Comparison of ENCODE assay signal across 1 cellular context in the genomic region with DNA sequence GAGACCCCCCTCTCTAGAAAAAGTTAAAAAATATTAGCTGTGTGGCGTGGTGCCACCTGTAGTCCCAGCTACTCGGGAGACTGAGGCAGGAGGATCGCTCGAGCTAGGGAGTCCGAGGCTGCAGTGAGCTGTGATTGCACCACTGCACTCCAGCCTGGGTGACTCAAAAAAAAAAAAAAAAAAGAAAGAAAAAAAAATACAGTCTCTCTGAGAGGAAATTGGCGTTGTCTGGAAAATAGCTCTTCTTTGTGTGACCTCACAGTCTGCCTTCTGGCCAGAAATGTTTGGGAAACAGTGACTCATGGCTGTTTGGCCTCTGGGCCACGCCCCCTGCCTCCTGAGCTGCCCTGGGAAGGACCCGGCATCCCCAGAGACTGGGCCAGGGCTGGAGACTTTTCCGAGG.
TF ChIP-seq lines count a peak whose summit lies in the region.

No MANE protein-coding gene starts in this region.

TF ChIP-seq in HepG2, 621 proteins besides CTCF, POLR2A, EP300 and RAD21 (continued from another document and continues in another):
- TF ChIP-seq ZNF773 (CRISPR knock-in tag; IDR thresholded peaks at IDR 0.05; ENCODE audit: borderline replicate concordance) = no peak
- TF ChIP-seq AKAP8 (CRISPR knock-in tag; IDR thresholded peaks at IDR 0.05) = no peak
- TF ChIP-seq, protein P1, sequence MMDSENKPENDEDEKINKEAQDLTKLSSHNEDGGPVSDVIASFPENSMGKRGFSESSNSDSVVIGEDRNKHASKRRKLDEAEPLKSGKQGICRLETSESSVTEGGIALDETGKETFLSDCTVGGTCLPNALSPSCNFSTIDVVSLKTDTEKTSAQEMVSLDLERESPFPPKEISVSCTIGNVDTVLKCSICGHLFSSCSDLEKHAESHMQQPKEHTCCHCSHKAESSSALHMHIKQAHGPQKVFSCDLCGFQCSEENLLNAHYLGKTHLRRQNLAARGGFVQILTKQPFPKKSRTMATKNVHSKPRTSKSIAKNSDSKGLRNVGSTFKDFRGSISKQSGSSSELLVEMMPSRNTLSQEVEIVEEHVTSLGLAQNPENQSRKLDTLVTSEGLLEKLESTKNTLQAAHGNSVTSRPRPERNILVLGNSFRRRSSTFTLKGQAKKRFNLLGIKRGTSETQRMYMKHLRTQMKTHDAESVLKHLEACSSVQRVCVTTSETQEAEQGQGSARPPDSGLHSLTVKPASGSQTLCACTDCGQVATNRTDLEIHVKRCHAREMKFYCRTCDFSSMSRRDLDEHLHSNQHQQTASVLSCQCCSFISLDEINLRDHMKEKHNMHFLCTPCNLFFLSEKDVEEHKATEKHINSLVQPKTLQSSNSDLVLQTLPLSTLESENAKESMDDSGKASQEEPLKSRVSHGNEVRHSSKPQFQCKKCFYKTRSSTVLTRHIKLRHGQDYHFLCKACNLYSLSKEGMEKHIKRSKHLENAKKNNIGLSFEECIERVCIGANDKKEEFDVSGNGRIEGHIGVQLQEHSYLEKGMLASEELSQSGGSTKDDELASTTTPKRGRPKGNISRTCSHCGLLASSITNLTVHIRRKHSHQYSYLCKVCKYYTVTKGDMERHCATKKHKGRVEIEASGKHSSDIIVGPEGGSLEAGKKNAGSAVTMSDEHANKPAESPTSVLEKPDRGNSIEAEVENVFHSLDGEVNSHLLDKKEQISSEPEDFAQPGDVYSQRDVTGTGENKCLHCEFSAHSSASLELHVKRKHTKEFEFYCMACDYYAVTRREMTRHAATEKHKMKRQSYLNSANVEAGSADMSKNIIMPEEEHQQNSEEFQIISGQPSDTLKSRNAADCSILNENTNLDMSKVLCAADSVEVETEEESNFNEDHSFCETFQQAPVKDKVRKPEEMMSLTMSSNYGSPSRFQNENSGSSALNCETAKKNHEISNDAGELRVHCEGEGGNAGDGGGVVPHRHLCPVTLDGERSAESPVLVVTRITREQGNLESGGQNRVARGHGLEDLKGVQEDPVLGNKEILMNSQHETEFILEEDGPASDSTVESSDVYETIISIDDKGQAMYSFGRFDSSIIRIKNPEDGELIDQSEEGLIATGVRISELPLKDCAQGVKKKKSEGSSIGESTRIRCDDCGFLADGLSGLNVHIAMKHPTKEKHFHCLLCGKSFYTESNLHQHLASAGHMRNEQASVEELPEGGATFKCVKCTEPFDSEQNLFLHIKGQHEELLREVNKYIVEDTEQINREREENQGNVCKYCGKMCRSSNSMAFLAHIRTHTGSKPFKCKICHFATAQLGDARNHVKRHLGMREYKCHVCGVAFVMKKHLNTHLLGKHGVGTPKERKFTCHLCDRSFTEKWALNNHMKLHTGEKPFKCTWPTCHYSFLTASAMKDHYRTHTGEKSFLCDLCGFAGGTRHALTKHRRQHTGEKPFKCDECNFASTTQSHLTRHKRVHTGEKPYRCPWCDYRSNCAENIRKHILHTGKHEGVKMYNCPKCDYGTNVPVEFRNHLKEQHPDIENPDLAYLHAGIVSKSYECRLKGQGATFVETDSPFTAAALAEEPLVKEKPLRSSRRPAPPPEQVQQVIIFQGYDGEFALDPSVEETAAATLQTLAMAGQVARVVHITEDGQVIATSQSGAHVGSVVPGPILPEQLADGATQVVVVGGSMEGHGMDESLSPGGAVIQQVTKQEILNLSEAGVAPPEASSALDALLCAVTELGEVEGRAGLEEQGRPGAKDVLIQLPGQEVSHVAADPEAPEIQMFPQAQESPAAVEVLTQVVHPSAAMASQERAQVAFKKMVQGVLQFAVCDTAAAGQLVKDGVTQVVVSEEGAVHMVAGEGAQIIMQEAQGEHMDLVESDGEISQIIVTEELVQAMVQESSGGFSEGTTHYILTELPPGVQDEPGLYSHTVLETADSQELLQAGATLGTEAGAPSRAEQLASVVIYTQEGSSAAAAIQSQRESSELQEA (CRISPR knock-in tag; IDR thresholded peaks at IDR 0.05; ENCODE audit: not compliant biosample characterization) = no peak
- TF ChIP-seq NBN (conservative IDR thresholded peaks at IDR 0.05) = no peak
- TF ChIP-seq FOXP1 (IDR thresholded peaks at IDR 0.05) = no peak
- TF ChIP-seq FOXP1 (CRISPR knock-in tag; IDR thresholded peaks at IDR 0.05) = no peak
- no peak for TF ChIP-seq MXD4 (CRISPR knock-in tag; IDR thresholded peaks at IDR 0.05)
- TF ChIP-seq, protein P2, sequence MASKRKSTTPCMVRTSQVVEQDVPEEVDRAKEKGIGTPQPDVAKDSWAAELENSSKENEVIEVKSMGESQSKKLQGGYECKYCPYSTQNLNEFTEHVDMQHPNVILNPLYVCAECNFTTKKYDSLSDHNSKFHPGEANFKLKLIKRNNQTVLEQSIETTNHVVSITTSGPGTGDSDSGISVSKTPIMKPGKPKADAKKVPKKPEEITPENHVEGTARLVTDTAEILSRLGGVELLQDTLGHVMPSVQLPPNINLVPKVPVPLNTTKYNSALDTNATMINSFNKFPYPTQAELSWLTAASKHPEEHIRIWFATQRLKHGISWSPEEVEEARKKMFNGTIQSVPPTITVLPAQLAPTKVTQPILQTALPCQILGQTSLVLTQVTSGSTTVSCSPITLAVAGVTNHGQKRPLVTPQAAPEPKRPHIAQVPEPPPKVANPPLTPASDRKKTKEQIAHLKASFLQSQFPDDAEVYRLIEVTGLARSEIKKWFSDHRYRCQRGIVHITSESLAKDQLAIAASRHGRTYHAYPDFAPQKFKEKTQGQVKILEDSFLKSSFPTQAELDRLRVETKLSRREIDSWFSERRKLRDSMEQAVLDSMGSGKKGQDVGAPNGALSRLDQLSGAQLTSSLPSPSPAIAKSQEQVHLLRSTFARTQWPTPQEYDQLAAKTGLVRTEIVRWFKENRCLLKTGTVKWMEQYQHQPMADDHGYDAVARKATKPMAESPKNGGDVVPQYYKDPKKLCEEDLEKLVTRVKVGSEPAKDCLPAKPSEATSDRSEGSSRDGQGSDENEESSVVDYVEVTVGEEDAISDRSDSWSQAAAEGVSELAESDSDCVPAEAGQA (IDR thresholded peaks at IDR 0.05; ENCODE audit: low read depth) = peak; percentile 73; the same call in 1 of the 2 replicates
- TF ChIP-seq, protein P2 (CRISPR knock-in tag; IDR thresholded peaks at IDR 0.05; ENCODE audit: borderline replicate concordance) = no peak
- TF ChIP-seq ZNF10 (CRISPR knock-in tag; IDR thresholded peaks at IDR 0.05; ENCODE audit: borderline replicate concordance, low read depth) = no peak
- no peak for TF ChIP-seq HOXA7 (CRISPR knock-in tag; IDR thresholded peaks at IDR 0.05)
- TF ChIP-seq ATF7-NPFF (CRISPR knock-in tag; IDR thresholded peaks at IDR 0.05; ENCODE audit: low read depth) = no peak
- TF ChIP-seq, protein P3, sequence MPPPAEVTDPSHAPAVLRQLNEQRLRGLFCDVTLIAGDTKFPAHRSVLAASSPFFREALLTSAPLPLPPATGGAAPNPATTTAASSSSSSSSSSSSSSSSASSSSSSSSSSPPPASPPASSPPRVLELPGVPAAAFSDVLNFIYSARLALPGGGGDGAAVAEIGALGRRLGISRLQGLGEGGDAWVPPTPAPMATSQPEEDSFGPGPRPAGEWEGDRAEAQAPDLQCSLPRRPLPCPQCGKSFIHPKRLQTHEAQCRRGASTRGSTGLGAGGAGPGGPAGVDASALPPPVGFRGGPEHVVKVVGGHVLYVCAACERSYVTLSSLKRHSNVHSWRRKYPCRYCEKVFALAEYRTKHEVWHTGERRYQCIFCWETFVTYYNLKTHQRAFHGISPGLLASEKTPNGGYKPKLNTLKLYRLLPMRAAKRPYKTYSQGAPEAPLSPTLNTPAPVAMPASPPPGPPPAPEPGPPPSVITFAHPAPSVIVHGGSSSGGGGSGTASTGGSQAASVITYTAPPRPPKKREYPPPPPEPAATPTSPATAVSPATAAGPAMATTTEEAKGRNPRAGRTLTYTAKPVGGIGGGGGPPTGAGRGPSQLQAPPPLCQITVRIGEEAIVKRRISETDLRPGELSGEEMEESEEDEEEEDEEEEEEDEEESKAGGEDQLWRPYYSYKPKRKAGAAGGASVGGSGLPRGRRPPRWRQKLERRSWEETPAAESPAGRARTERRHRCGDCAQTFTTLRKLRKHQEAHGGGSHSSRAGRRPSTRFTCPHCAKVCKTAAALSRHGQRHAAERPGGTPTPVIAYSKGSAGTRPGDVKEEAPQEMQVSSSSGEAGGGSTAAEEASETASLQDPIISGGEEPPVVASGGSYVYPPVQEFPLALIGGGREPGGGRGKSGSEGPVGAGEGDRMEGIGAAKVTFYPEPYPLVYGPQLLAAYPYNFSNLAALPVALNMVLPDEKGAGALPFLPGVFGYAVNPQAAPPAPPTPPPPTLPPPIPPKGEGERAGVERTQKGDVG (CRISPR knock-in tag; IDR thresholded peaks at IDR 0.05; ENCODE audit: borderline replicate concordance) = no peak
- TF ChIP-seq NFYC (CRISPR knock-in tag; IDR thresholded peaks at IDR 0.05) = no peak
- no peak for TF ChIP-seq SOX13 (IDR thresholded peaks at IDR 0.05)
- TF ChIP-seq SOX13 (CRISPR knock-in tag; conservative IDR thresholded peaks at IDR 0.05 in 1 of 2, IDR thresholded peaks at IDR 0.05 in 1 of 2) = peak in 1 of 2 experiments; percentile 43; a peak in 1 of 4 replicates
- no peak for TF ChIP-seq SNAPC2 (CRISPR knock-in tag; IDR thresholded peaks at IDR 0.05)
- TF ChIP-seq NFKBIZ (CRISPR knock-in tag; IDR thresholded peaks at IDR 0.05) = no peak
- no peak for TF ChIP-seq ZMAT5 (CRISPR knock-in tag; IDR thresholded peaks at IDR 0.05; ENCODE audit: borderline replicate concordance, low read depth)
- TF ChIP-seq DPF2 (CRISPR knock-in tag; IDR thresholded peaks at IDR 0.05; ENCODE audit: borderline replicate concordance, low read depth) = peak; percentile 53; the same call in 1 of the 2 replicates
- TF ChIP-seq ZNF44 (CRISPR knock-in tag; IDR thresholded peaks at IDR 0.05) = no peak
- TF ChIP-seq CREM (IDR thresholded peaks at IDR 0.05) = 0 out of 2 replicates have a peak, but pooled peaks have one; percentile 40
- no peak for TF ChIP-seq CREM (CRISPR knock-in tag; IDR thresholded peaks at IDR 0.05)
- no peak for TF ChIP-seq MNT (IDR thresholded peaks at IDR 0.05)
- TF ChIP-seq ZSCAN29 (CRISPR knock-in tag; conservative IDR thresholded peaks at IDR 0.05) = no peak
- TF ChIP-seq, protein P4, sequence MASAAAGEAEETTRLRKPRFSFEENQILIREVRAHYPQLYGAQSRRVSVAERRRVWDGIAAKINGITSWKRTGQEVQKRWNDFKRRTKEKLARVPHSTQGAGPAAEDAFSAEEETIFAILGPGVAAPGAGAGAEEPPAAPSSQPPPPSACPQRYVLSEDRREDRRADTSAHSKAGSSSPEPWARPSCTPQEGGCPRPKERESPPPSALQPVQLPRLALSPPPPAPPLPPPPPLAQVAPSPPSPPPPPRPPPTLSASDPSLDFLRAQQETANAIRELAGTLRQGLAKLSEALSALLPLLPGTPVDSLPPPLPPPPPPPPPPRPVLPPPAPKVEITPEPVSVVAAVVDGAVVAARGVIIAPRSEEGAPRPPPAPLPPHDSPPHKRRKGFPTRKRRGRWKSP (CRISPR knock-in tag; IDR thresholded peaks at IDR 0.05) = peak; percentile 24; the same call in 1 of the 2 replicates
- TF ChIP-seq ATF7 (IDR thresholded peaks at IDR 0.05) = peak; percentile 59
- TF ChIP-seq ATF7 (CRISPR knock-in tag; IDR thresholded peaks at IDR 0.05) = 0 out of 2 replicates have a peak, but pooled peaks have one; percentile 49
- TF ChIP-seq ZNF607 (CRISPR knock-in tag; IDR thresholded peaks at IDR 0.05; ENCODE audit: borderline replicate concordance) = no peak
- TF ChIP-seq, protein P5, sequence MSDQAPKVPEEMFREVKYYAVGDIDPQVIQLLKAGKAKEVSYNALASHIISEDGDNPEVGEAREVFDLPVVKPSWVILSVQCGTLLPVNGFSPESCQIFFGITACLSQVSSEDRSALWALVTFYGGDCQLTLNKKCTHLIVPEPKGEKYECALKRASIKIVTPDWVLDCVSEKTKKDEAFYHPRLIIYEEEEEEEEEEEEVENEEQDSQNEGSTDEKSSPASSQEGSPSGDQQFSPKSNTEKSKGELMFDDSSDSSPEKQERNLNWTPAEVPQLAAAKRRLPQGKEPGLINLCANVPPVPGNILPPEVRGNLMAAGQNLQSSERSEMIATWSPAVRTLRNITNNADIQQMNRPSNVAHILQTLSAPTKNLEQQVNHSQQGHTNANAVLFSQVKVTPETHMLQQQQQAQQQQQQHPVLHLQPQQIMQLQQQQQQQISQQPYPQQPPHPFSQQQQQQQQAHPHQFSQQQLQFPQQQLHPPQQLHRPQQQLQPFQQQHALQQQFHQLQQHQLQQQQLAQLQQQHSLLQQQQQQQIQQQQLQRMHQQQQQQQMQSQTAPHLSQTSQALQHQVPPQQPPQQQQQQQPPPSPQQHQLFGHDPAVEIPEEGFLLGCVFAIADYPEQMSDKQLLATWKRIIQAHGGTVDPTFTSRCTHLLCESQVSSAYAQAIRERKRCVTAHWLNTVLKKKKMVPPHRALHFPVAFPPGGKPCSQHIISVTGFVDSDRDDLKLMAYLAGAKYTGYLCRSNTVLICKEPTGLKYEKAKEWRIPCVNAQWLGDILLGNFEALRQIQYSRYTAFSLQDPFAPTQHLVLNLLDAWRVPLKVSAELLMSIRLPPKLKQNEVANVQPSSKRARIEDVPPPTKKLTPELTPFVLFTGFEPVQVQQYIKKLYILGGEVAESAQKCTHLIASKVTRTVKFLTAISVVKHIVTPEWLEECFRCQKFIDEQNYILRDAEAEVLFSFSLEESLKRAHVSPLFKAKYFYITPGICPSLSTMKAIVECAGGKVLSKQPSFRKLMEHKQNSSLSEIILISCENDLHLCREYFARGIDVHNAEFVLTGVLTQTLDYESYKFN (CRISPR knock-in tag; conservative IDR thresholded peaks at IDR 0.05) = peak; percentile 57; the same call in 1 of the 2 replicates
- no peak for TF ChIP-seq ZNF101 (CRISPR knock-in tag; IDR thresholded peaks at IDR 0.05; ENCODE audit: borderline replicate concordance, low read depth)
